Comparison of ENCODE assay signal across 21 cellular contexts in genomic region chr3:177898185-177898584, GRCh38.
DNase-seq lines count a peak whose midpoint lies in the region; ATAC-seq and TF ChIP-seq lines count a peak whose summit lies in the region.
"Had no signal": no experiment of that assay in that cellular context is flagged by ENCODE, and none has a peak within 500 bp of the region (broad histone marks: within the 10 kb centered on the region; RNA-seq: fewer than 3 reads in every experiment).

No MANE protein-coding gene starts in this region.

- DNase-seq in PC-3 (no peak), NCI-H187 (lab: John Stamatoyannopoulos, UW) (no peak), WERI-Rb-1 (no peak)
- DNase-seq in natural killer cell treated with Interleukin-12 subunit alpha and Interleukin-12 subunit beta and Interleukin-15 and Interleukin-18, amount 100 ng/mL, for 72 hours (ENCODE audit: low spot score): no peak
- no peak for DNase-seq in stimulated activated CD4-positive, alpha-beta T cell treated with anti-CD3 and anti-CD28 coated beads, Interleukin-4, amount 100 ng/mL, for 4 hours
- DNase-seq: 8988T; ACHN; AML-193; BE2C; C1 segment of cervical spinal cord; Caco-2; CD4-positive, CD25-positive, alpha-beta regulatory T cell; CD8-positive, alpha-beta T cell; DMS153; DND-41; H9 had no signal

- H3K4me3 ChIP-seq in PC-3 (ENCODE audit: low read length) (no peak overlapping the region), WERI-Rb-1 (ENCODE audit: low read depth, low read length) (no peak overlapping the region)
- H3K4me3 ChIP-seq: A549, GM23338 had no signal

- ATAC-seq in PC-3 (peak; percentile 20; the same call in 1 of the 2 replicates), GM18858 (IDR thresholded peaks at IDR 0.05; ENCODE audit: unreplicated experiment) (no peak)
- peak; percentile 31 to 45 for ATAC-seq in natural killer cell treated with Interleukin-12 subunit alpha and Interleukin-12 subunit beta and Interleukin-15 and Interleukin-18, amount 100 ng/mL, for 72 hours
- ATAC-seq: A549; CD8-positive, alpha-beta T cell; GM23338; HCT116 had no signal

- TF ChIP-seq CTCF in C4-2B (conservative IDR thresholded peaks at IDR 0.05): no peak
- TF ChIP-seq CTCF in PC-3 (conservative IDR thresholded peaks at IDR 0.05; ENCODE audit: low read depth, low read length): no peak
- no peak for TF ChIP-seq CTCF in WERI-Rb-1 (IDR thresholded peaks at IDR 0.05; ENCODE audit: low read depth, low read length)

- no peak overlapping the region for H3K4me2 ChIP-seq in PC-3 (ENCODE audit: low read length)
- H3K4me2 ChIP-seq: A549, GM23338 had no signal

- no peaks in the 10 kb centered on the region for H4K20me1 ChIP-seq in PC-3 (ENCODE audit: low read length)

- no peak overlapping the region for H3K27ac Mint-ChIP-seq in natural killer cell treated with Interleukin-12 subunit alpha and Interleukin-12 subunit beta and Interleukin-15 and Interleukin-18, amount 100 ng/mL, for 72 hours
- H3K27ac Mint-ChIP-seq: CD4-positive, CD25-positive, alpha-beta regulatory T cell; CD8-positive, alpha-beta T cell; GM23338; H9 had no signal

- no peaks in the 10 kb centered on the region for H3K36me3 ChIP-seq in PC-3 (ENCODE audit: low read depth, low read length)
- H3K36me3 ChIP-seq in WERI-Rb-1: no peaks in the 10 kb centered on the region
- H3K36me3 ChIP-seq: BE2C had no signal

- POLR2A ChIA-PET in PC-3 (lab: Charles Lee; ENCODE audit: unreplicated experiment): no interaction called here

- no peak overlapping the region for H3K4me3 Mint-ChIP-seq in natural killer cell treated with Interleukin-12 subunit alpha and Interleukin-12 subunit beta and Interleukin-15 and Interleukin-18, amount 100 ng/mL, for 72 hours
- H3K4me3 Mint-ChIP-seq: CD4-positive, CD25-positive, alpha-beta regulatory T cell; CD8-positive, alpha-beta T cell; GM23338; H9 had no signal

- CTCF ChIA-PET in PC-3 (lab: Charles Lee): no interaction called here

- H3K36me3 Mint-ChIP-seq in natural killer cell treated with Interleukin-12 subunit alpha and Interleukin-12 subunit beta and Interleukin-15 and Interleukin-18, amount 100 ng/mL, for 72 hours: peaks cover 12% of the 10 kb centered on the region

- BruUV-seq in PC-3 (replicated peaks; lab: Mats Ljungman, UMichigan): no TSS peak

- H3F3A ChIP-seq in PC-3 (ENCODE audit: low read length, unreplicated experiment): no peaks in the 10 kb centered on the region

- intact Hi-C loops in PC-3 (cut with micrococcal nuclease): no loop called here

- H3K9me3 Mint-ChIP-seq in natural killer cell treated with Interleukin-12 subunit alpha and Interleukin-12 subunit beta and Interleukin-15 and Interleukin-18, amount 100 ng/mL, for 72 hours: peaks cover 3% of the 10 kb centered on the region

- no peaks in the 10 kb centered on the region for H3K9me2 ChIP-seq in PC-3 (replicated peaks; ENCODE audit: low read length)

- H3K4me1 Mint-ChIP-seq in natural killer cell treated with Interleukin-12 subunit alpha and Interleukin-12 subunit beta and Interleukin-15 and Interleukin-18, amount 100 ng/mL, for 72 hours (ENCODE audit: low read depth in 2 of 2): no peaks in the 10 kb centered on the region
- H3K4me1 Mint-ChIP-seq: CD4-positive, CD25-positive, alpha-beta regulatory T cell; H9 had no signal

- peak overlapping the region; percentile 64 for H3K27ac ChIP-seq in C4-2B
- no peak overlapping the region for H3K27ac ChIP-seq in PC-3 (ENCODE audit: low read length)
- H3K27ac ChIP-seq in WERI-Rb-1: no peak overlapping the region
- H3K27ac ChIP-seq: A549 had no signal

- H3K9me3 ChIP-seq in PC-3 (ENCODE audit: low read length) (no peaks in the 10 kb centered on the region), WERI-Rb-1 (ENCODE audit: severe bottlenecking) (peaks cover 14% of the 10 kb centered on the region)
- H3K9me3 ChIP-seq: BE2C had no signal

- H3K9ac ChIP-seq in PC-3 (ENCODE audit: low read length): no peak overlapping the region

- H3K79me2 ChIP-seq in PC-3 (ENCODE audit: low read length): no peaks in the 10 kb centered on the region

- peaks cover 10% of the 10 kb centered on the region; the same call in 1 of the 2 replicates for H3K4me1 ChIP-seq in PC-3 (ENCODE audit: insufficient read depth, low read length)
- H3K4me1 ChIP-seq: A549, BE2C, Caco-2 had no signal

- no peak overlapping the region for H2AFZ ChIP-seq in PC-3 (ENCODE audit: low read length)
- H2AFZ ChIP-seq: GM23338 had no signal

- H3K27me3 Mint-ChIP-seq in natural killer cell treated with Interleukin-12 subunit alpha and Interleukin-12 subunit beta and Interleukin-15 and Interleukin-18, amount 100 ng/mL, for 72 hours: no peaks in the 10 kb centered on the region
- H3K27me3 Mint-ChIP-seq: CD4-positive, CD25-positive, alpha-beta regulatory T cell had no signal

- H3K27me3 ChIP-seq in PC-3 (ENCODE audit: low read length): no peaks in the 10 kb centered on the region
- H3K27me3 ChIP-seq in WERI-Rb-1 (ENCODE audit: insufficient read depth, low read depth, severe bottlenecking): no peaks in the 10 kb centered on the region
- H3K27me3 ChIP-seq: BE2C had no signal
